Comparison of ENCODE assay signal across 12 cellular contexts in the genomic region with DNA sequence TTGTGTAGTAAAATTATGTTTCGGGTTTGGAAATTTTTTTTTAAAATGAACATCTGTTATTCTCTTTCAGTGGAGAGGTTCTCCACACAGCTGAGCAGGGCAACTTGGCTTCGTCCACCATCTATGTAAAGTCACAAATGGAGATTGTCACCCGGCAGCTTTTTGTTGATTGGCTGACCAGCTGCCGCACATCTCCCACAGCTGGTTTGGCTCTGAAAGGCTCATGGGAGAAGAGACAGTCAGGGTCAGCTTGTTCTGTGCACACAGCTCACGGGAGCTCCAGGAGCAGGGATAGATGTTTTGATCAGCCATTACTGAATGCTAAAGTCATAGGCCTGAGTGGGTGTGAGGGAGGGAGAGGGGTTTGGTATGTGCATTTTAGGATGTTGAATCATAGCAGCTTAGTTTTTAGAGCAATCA. TPM values are rescaled to one million over a fixed set of nuclear protein-coding genes. Genes with fewer than 3 reads are reported as not detected.
A peak's percentile ranks its signal among the peaks of the same experiment; 100 is the strongest.
DNase-seq lines count a peak whose midpoint lies in the region; ATAC-seq and TF ChIP-seq lines count a peak whose summit lies in the region.
"Had no signal": no experiment of that assay in that cellular context is flagged by ENCODE, and none has a peak within 500 bp of the region (broad histone marks: within the 10 kb centered on the region; RNA-seq: fewer than 3 reads in every experiment).

No MANE protein-coding gene starts in this region.

- no peak for ATAC-seq in GM18505 (IDR thresholded peaks at IDR 0.05; ENCODE audit: unreplicated experiment)
- ATAC-seq: stimulated activated naive CD8-positive, alpha-beta T cell treated with anti-CD3 and anti-CD28 coated beads, Interleukin-15, amount 100 ng/mL, for 72 hours had no signal

- peak; percentile 90 for DNase-seq in Daoy (ENCODE audit: low read depth)
- DNase-seq in T1000 (lab: John Stamatoyannopoulos, UW): peak; percentile 54
- peak; percentile 82 for DNase-seq in glomerular visceral epithelial cell (ENCODE audit: extremely low spot score)
- peak; percentile 69 for DNase-seq in renal cortical epithelial cell (ENCODE audit: low read depth)
- DNase-seq in SKM-1 (lab: John Stamatoyannopoulos, UW; ENCODE audit: unreplicated experiment): no peak
- no peak for DNase-seq in NAMALWA (ENCODE audit: low spot score)
- no peak for DNase-seq in iPS-NIHi11 (ENCODE audit: low spot score)
- DNase-seq: activated B cell treated with CpG ODN at 0.5 μM for 24 hours; activated gamma-delta T cell; endodermal cell; stimulated activated naive CD8-positive, alpha-beta T cell treated with anti-CD3 and anti-CD28 coated beads, Interleukin-15, amount 100 ng/mL, for 72 hours had no signal

- TF ChIP-seq POLR2A in GM18505 (IDR thresholded peaks at IDR 0.05; ENCODE audit: borderline replicate concordance, extremely low read depth, insufficient read depth, insufficient read length): no peak

RNA-seq across cellular contexts. Expression of a gene that starts 12.9 kb away (rescaled TPM):
- 60.9 and 77.8 TPM in 2 replicates for total RNA-seq in Daoy (2014; rRNA removed; shearing (Covaris generic))
- 92.2 and 151 TPM in 2 replicates for total RNA-seq in renal cortical epithelial cell
- total RNA-seq: activated B cell treated with CpG ODN at 0.5 μM for 24 hours had no signal

Comparison
In these comparisons a context has a peak if more than half of its experiments do, and no peak if none do; other contexts are left out.
1. DNase-seq: peak in Daoy (single experiment), T1000 (single experiment), glomerular visceral epithelial cell (single experiment) and renal cortical epithelial cell (single experiment); none in SKM-1 (single experiment), NAMALWA (single experiment) and iPS-NIHi11 (single experiment).